ENCODE assay signal across 8 cellular contexts in the genomic region with DNA sequence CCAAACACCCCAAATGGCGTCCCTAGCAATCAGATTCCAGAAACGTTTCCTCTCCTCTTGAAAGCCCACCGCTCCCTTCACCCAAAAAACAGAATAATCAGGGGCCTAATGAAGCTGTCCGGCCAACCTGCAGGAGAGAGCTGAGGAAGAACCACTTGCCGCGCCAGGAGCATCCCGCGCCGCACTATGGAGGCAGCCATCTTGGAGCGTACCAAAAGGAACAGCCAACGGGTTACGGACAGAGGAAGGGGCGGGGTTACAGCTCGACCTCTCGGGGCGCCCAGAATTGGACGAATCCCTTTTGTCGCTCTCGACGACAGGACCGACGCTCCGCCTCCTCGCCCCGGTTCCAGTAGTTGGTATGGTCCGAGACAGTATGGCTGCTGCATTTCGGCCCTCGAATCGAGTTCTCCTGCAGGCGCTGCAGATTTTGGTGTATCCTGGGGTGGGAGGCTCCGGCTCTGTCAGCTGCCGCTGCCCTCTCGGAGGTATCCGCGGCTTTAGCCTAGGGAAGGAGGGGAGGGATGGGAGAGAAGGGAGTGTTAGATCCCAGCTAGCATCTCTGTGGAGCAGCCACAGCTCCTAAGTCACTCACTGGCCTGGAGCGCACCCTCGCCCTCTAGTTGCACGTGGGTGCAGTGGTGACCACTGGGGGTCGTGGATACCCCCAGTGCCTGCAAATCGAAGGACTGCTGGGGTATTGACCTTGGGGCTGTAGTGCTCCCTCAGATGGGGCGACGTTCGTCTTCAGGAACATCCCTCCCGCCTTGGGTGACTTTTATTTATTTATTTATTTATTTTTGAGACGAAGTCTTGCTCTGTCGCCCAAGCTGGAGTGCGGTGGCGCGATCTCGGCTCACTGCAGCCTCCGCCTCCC. TPM values are rescaled to one million over a fixed set of nuclear protein-coding genes. Genes with fewer than 3 reads are reported as not detected.
A peak's percentile ranks its signal among the peaks of the same experiment; 100 is the strongest.
DNase-seq lines count a peak whose midpoint lies in the region; ATAC-seq and TF ChIP-seq lines count a peak whose summit lies in the region.

A gene (minus strand): TSS at position 219 of the 877 bp plus-strand sequence. CDS start 19 bp downstream, at position 200.
A gene with protein sequence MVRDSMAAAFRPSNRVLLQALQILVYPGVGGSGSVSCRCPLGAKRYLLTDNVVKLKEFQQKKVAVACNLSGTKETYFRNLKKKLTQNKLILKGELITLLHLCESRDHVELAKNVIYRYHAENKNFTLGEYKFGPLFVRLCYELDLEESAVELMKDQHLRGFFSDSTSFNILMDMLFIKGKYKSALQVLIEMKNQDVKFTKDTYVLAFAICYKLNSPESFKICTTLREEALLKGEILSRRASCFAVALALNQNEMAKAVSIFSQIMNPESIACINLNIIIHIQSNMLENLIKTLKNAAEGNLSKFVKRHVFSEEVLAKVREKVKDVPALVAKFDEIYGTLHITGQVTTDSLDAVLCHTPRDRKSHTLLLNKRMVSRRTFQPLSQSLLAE (plus strand): TSS at position 352 of the 877 bp plus-strand sequence. CDS start 10 bp downstream, at position 362.

- ATAC-seq in DND-41 (ENCODE audit: insufficient read depth, low read depth) (peak; percentile 99), GM21737 (IDR thresholded peaks at IDR 0.05; ENCODE audit: unreplicated experiment) (peak; percentile 99), Panc1 (peak; percentile 100)

- peak within 1 kb of the TSS; percentile 66 for H3K9ac ChIP-seq in DND-41 (ENCODE audit: low read depth, low read length)
- H3K9ac ChIP-seq in KMS-11: peak within 1 kb of the TSS; percentile 81

- H3K9me3 ChIP-seq in DND-41 (ENCODE audit: insufficient read depth, low read length, severe bottlenecking): no peaks in the 10 kb centered on the region
- no peaks in the 10 kb centered on the region for H3K9me3 ChIP-seq in Panc1 (ENCODE audit: control insufficient read depth, insufficient read depth, low read depth, low read length)
- no peaks in the 10 kb centered on the region for H3K9me3 ChIP-seq in esophagus muscularis mucosa
- H3K9me3 ChIP-seq in muscle layer of duodenum (ENCODE audit: control insufficient read depth in 1 of 2, low read length in 2 of 2): no peaks in the 10 kb centered on the region

- H3K36me3 ChIP-seq in DND-41 (ENCODE audit: insufficient read depth, low read length) (peaks cover 16% of the 10 kb centered on the region), KMS-11 (ENCODE audit: insufficient read depth) (peaks cover 4% of the 10 kb centered on the region; the same call in 1 of the 2 replicates), Panc1 (ENCODE audit: control insufficient read depth, insufficient read depth, low read length) (peaks cover 2% of the 10 kb centered on the region; the same call in 1 of the 2 replicates), esophagus muscularis mucosa (peaks cover 0 to 40% (median 18%) of the 10 kb centered on the region in 4 donors), muscle layer of duodenum (ENCODE audit: control insufficient read depth in 1 of 2, insufficient read depth in 2 of 2, low read length in 2 of 2) (peaks cover 6 to 12% of the 10 kb centered on the region in 2 donors)

- CTCF ChIA-PET in Panc1 (lab: Charles Lee): interaction anchor here (0.5 to 1.3 kb wide), 2 partner anchors 12 to 818 kb away, joined by 3 to 5 read pairs; no protein-coding TSS in a partner anchor

- H3K27ac ChIP-seq in DND-41 (ENCODE audit: low read length) (peak within 1 kb of the TSS; percentile 91), KMS-11 (peak within 1 kb of the TSS; percentile 65), Panc1 (ENCODE audit: low read length) (peak within 1 kb of the TSS; percentile 97), esophagus muscularis mucosa (replicated peaks in 1 of 4) (peak within 1 kb of the TSS; percentile 77 to 85 (median 80)), muscle layer of duodenum (ENCODE audit: low read length) (peak within 1 kb of the TSS; percentile 88)

- peak within 1 kb of the TSS; percentile 83 to 93 for H3K4me3 ChIP-seq in DND-41 (ENCODE audit: low read depth in 1 of 2, low read length in 2 of 2)
- no peak within 1 kb of the TSS for H3K4me3 ChIP-seq in KMS-11 (IDR thresholded peaks at IDR 0.05; ENCODE audit: insufficient read depth, low read depth, low read length)
- peak within 1 kb of the TSS; percentile 97 to 99 for H3K4me3 ChIP-seq in Panc1 (ENCODE audit: low read depth in 2 of 2, low read length in 2 of 2)
- peak within 1 kb of the TSS; percentile 74 to 90 (median 79) for H3K4me3 ChIP-seq in esophagus muscularis mucosa
- peak within 1 kb of the TSS; percentile 100 for H3K4me3 ChIP-seq in muscle layer of duodenum (ENCODE audit: low read depth in 1 of 2, low read length in 2 of 2)

- no peak for TF ChIP-seq EP300 in esophagus muscularis mucosa (IDR thresholded peaks at IDR 0.05)

- in situ Hi-C loops in Panc1 (cut with HindIII; ENCODE audit: low pct_unique_long_range_greater_than_20kb, low sequenced_read_pairs): no loop called here

- peak; percentile 5 for TF ChIP-seq POLR2A in esophagus muscularis mucosa (IDR thresholded peaks at IDR 0.05; ENCODE audit: low read depth)

- under 1% methylated on average over 23 of the region's 51 CpGs for WGBS in esophagus muscularis mucosa

- intact Hi-C loops in Panc1 (cut with micrococcal nuclease; ENCODE audit: unreplicated experiment): no loop called here
- intact Hi-C loops in esophagus muscularis mucosa (cut with DNase I): no loop called here

- peak within 1 kb of the TSS; percentile 86 for H3K4me2 ChIP-seq in DND-41 (ENCODE audit: insufficient read depth, low read length)
- peak within 1 kb of the TSS; percentile 58 for H3K4me2 ChIP-seq in KMS-11

- H3K79me2 ChIP-seq in DND-41 (ENCODE audit: insufficient read depth, low read length): peaks cover 54% of the 10 kb centered on the region
- H3K79me2 ChIP-seq in KMS-11 (ENCODE audit: insufficient read depth, low read depth): peaks cover 41% of the 10 kb centered on the region

- H4K20me1 ChIP-seq in DND-41 (ENCODE audit: insufficient read depth, low read length) (no peaks in the 10 kb centered on the region; the same call in 1 of the 2 replicates), KMS-11 (ENCODE audit: insufficient read depth) (no peaks in the 10 kb centered on the region)

- H3K27me3 ChIP-seq in DND-41 (ENCODE audit: insufficient read depth, low read length, poor library complexity): no peaks in the 10 kb centered on the region
- H3K27me3 ChIP-seq in KMS-11 (ENCODE audit: insufficient read depth, low read depth): no peaks in the 10 kb centered on the region
- no peaks in the 10 kb centered on the region for H3K27me3 ChIP-seq in Panc1 (ENCODE audit: control insufficient read depth, insufficient read depth, low read length)
- H3K27me3 ChIP-seq in esophagus muscularis mucosa: no peaks in the 10 kb centered on the region
- H3K27me3 ChIP-seq in muscle layer of duodenum (ENCODE audit: low read depth, low read length): no peaks in the 10 kb centered on the region

- H3K4me1 ChIP-seq in DND-41 (ENCODE audit: insufficient read depth, low read length): peaks cover 45% of the 10 kb centered on the region
- H3K4me1 ChIP-seq in KMS-11 (ENCODE audit: low read depth, poor library complexity, severe bottlenecking): peaks cover 17% of the 10 kb centered on the region
- H3K4me1 ChIP-seq in Panc1 (ENCODE audit: control insufficient read depth, insufficient read depth, low read length): peaks cover 13% of the 10 kb centered on the region; the same call in 1 of the 2 replicates
- H3K4me1 ChIP-seq in esophagus muscularis mucosa: peaks cover 10 to 40% (median 30%) of the 10 kb centered on the region in 4 donors
- peaks cover 3 to 13% of the 10 kb centered on the region in 2 donors for H3K4me1 ChIP-seq in muscle layer of duodenum (ENCODE audit: control insufficient read depth in 1 of 2, insufficient read depth in 2 of 2, low read length in 2 of 2)

- H2AFZ ChIP-seq in DND-41 (ENCODE audit: low read depth, low read length) (peak within 1 kb of the TSS; percentile 94), KMS-11 (ENCODE audit: low read depth) (peak within 1 kb of the TSS; percentile 95)

- peak; percentile 96 for DNase-seq in DND-41
- DNase-seq in Panc1 (ENCODE audit: low read depth, low spot score): peak; percentile 90
- DNase-seq in activated T-cell treated with anti-CD3 and anti-CD28 coated beads, Interleukin-2, amount 50 U/mL, for 48 hours: peak; percentile 94 to 95
- peak; percentile 98 for DNase-seq in esophagus muscularis mucosa (ENCODE audit: extremely low spot score)
- peak; percentile 91 to 94 for DNase-seq in stimulated activated CD8-positive, alpha-beta memory T cell treated with anti-CD3 and anti-CD28 coated beads, Interleukin-7, amount 100 ng/mL, for 4 hours (ENCODE audit: low read depth in 2 of 2)

- TF ChIP-seq CTCF in DND-41 (IDR thresholded peaks at IDR 0.05; ENCODE audit: borderline replicate concordance, extremely low read depth, low read length, poor library complexity, severe bottlenecking): peak; percentile 28
- 0 out of 2 replicates have a peak, but pooled peaks have one; percentile 19 for TF ChIP-seq CTCF in KMS-11 (conservative IDR thresholded peaks at IDR 0.05; ENCODE audit: low read depth, low read length)
- no peak for TF ChIP-seq CTCF in Panc1 (IDR thresholded peaks at IDR 0.05)
- peak; percentile 7 to 33 (median 14) for TF ChIP-seq CTCF in esophagus muscularis mucosa (IDR thresholded peaks at IDR 0.05)

- POLR2A ChIA-PET in Panc1 (lab: Charles Lee): interaction anchor here (0.5 to 0.7 kb wide), 2 partner anchors 12 to 659 kb away, joined by 3 to 9 read pairs; no protein-coding TSS in a partner anchor

- BruUV-seq in Panc1 (replicated peaks; lab: Mats Ljungman, UMichigan): no TSS peak

RNA-seq across cellular contexts. Expression of the first gene that starts in this region (rescaled TPM):
- 67.2 TPM for total RNA-seq in Panc1 (2021; ENCODE audit: unreplicated experiment)
- polyA plus RNA-seq in Panc1 (2012; ENCODE audit: insufficient read length): 43.7 TPM
- 10 to 100 TPM; 38.6 to 53.5 (median 45.7) TPM for total RNA-seq in esophagus muscularis mucosa

RNA-seq across cellular contexts. Expression of the second gene that starts in this region (rescaled TPM):
- total RNA-seq in Panc1 (2021; ENCODE audit: unreplicated experiment) (13.0 TPM), esophagus muscularis mucosa (1 to 10 TPM; 3.5 to 7.1 (median 5.8) TPM)
- 8.2 TPM for polyA plus RNA-seq in Panc1 (2012; ENCODE audit: insufficient read length)
